19 cellular contexts compared by ENCODE assay signal in genomic region chr1:30317921-30318320, GRCh38.
"Had no signal": no experiment of that assay in that cellular context is flagged by ENCODE, and none has a peak within 500 bp of the region (broad histone marks: within the 10 kb centered on the region; RNA-seq: fewer than 3 reads in every experiment).

No MANE protein-coding gene starts in this region.

- DNase-seq: cortex of kidney; dorsolateral prefrontal cortex; effector CD8-positive, alpha-beta T cell; immature natural killer cell; kidney; left cardiac atrium; left ventricle myocardium inferior; lower lobe of right lung; midbrain; right cardiac atrium; stimulated activated CD4-positive, alpha-beta T cell treated with anti-CD3 and anti-CD28 coated beads, Interleukin-2, amount 100 ng/mL, for 48 hours; testis; upper lobe of right lung had no signal

- H3K27me3 ChIP-seq: testis, vagina had no signal

- H3K4me3 Mint-ChIP-seq: immature natural killer cell; memory B cell; stimulated activated effector memory CD8-positive, alpha-beta T cell treated with anti-CD3 and anti-CD28 coated beads, Interleukin-12 subunit alpha, Interleukin-12 subunit beta, amount 100 ng/mL, for 72 hours; stimulated activated naive CD8-positive, alpha-beta T cell treated with anti-CD3 and anti-CD28 coated beads, Interleukin-15, Interleukin-2, amounts not matched to agents 100 ng/mL and 50 ng/mL, for 24 hours had no signal

- H3K4me1 Mint-ChIP-seq: immature natural killer cell; stimulated activated effector memory CD8-positive, alpha-beta T cell treated with anti-CD3 and anti-CD28 coated beads, Interleukin-12 subunit alpha, Interleukin-12 subunit beta, amount 100 ng/mL, for 72 hours had no signal

- H3K9me3 Mint-ChIP-seq: immature natural killer cell; memory B cell; stimulated activated effector memory CD8-positive, alpha-beta T cell treated with anti-CD3 and anti-CD28 coated beads, Interleukin-12 subunit alpha, Interleukin-12 subunit beta, amount 100 ng/mL, for 72 hours; stimulated activated naive CD8-positive, alpha-beta T cell treated with anti-CD3 and anti-CD28 coated beads, Interleukin-15, Interleukin-2, amounts not matched to agents 100 ng/mL and 50 ng/mL, for 24 hours had no signal

- H3K27ac ChIP-seq: dorsolateral prefrontal cortex, left ventricle myocardium inferior, lower lobe of right lung, testis, tibial nerve, upper lobe of right lung, vagina had no signal

- H3K4me1 ChIP-seq: left ventricle myocardium inferior, lower lobe of right lung, testis, tibial nerve, upper lobe of right lung had no signal

- H3K36me3 Mint-ChIP-seq: immature natural killer cell; memory B cell; stimulated activated effector memory CD8-positive, alpha-beta T cell treated with anti-CD3 and anti-CD28 coated beads, Interleukin-12 subunit alpha, Interleukin-12 subunit beta, amount 100 ng/mL, for 72 hours had no signal

- H3K9me3 ChIP-seq: lower lobe of right lung, testis, upper lobe of right lung, vagina had no signal

- H3K4me3 ChIP-seq: dorsolateral prefrontal cortex, left ventricle myocardium inferior, lower lobe of right lung, smooth muscle cell, testis, tibial nerve, upper lobe of right lung, vagina had no signal

- H3K36me3 ChIP-seq: left ventricle myocardium inferior, lower lobe of right lung, tibial nerve, upper lobe of right lung, vagina had no signal

- ATAC-seq: left cardiac atrium; lower lobe of right lung; right cardiac atrium; stimulated activated effector memory CD8-positive, alpha-beta T cell treated with anti-CD3 and anti-CD28 coated beads, Interleukin-12 subunit alpha, Interleukin-12 subunit beta, amount 100 ng/mL, for 72 hours; upper lobe of right lung had no signal

- H3K27ac Mint-ChIP-seq: immature natural killer cell; memory B cell; stimulated activated effector memory CD8-positive, alpha-beta T cell treated with anti-CD3 and anti-CD28 coated beads, Interleukin-12 subunit alpha, Interleukin-12 subunit beta, amount 100 ng/mL, for 72 hours; stimulated activated naive CD8-positive, alpha-beta T cell treated with anti-CD3 and anti-CD28 coated beads, Interleukin-15, Interleukin-2, amounts not matched to agents 100 ng/mL and 50 ng/mL, for 24 hours had no signal
